Comparison of ENCODE assay signal across 2 cellular contexts in genomic region chr5:100858987-100859545, GRCh38.
TF ChIP-seq lines count a peak whose summit lies in the region.

No MANE protein-coding gene starts in this region.

TF ChIP-seq in HepG2, 621 proteins besides CTCF, POLR2A, EP300 and RAD21:
- TF ChIP-seq MAFK (conservative IDR thresholded peaks at IDR 0.05 in 1 of 2, IDR thresholded peaks at IDR 0.05 in 1 of 2; ENCODE audit: low read length in 2 of 2) (peak; percentile 71 to 83), MAFF (IDR thresholded peaks at IDR 0.05; ENCODE audit: low read depth, low read length) (peak; percentile 71), ZNF580 (CRISPR knock-in tag; IDR thresholded peaks at IDR 0.05; ENCODE audit: borderline replicate concordance, low read depth) (no peak), SP2 (CRISPR knock-in tag; IDR thresholded peaks at IDR 0.05) (no peak)
TF ChIP-seq in HepG2: peak in this region for 2.

TF ChIP-seq in K562, 482 proteins besides CTCF, POLR2A, EP300 and RAD21:
- TF ChIP-seq TRIM25 (IDR thresholded peaks at IDR 0.05; ENCODE audit: borderline replicate concordance) (no peak), GATAD2A (IDR thresholded peaks at IDR 0.05) (no peak), ZNF316 (IDR thresholded peaks at IDR 0.05) (peak; percentile 42; the same call in 1 of the 2 replicates), NBN (IDR thresholded peaks at IDR 0.05; ENCODE audit: low read depth) (no peak), MAFG (tag; conservative IDR thresholded peaks at IDR 0.05) (peak; percentile 47), TRIM28 (IDR thresholded peaks at IDR 0.05) (no peak), MAFK (IDR thresholded peaks at IDR 0.05; ENCODE audit: low read length) (peak; percentile 45; the same call in 1 of the 2 replicates), RFX7 (CRISPR knock-in tag; IDR thresholded peaks at IDR 0.05) (no peak), ZNF318 (IDR thresholded peaks at IDR 0.05; ENCODE audit: borderline replicate concordance in 1 of 2, low read depth in 1 of 2) (no peak), PCBP1 (IDR thresholded peaks at IDR 0.05; ENCODE audit: low read depth, low read length, poor library complexity, severe bottlenecking) (no peak), ZBTB34 (CRISPR knock-in tag; IDR thresholded peaks at IDR 0.05) (no peak), MAFF (IDR thresholded peaks at IDR 0.05; ENCODE audit: low read length) (peak; percentile 45; the same call in 1 of the 2 replicates), HEY1 (CRISPR knock-in tag; IDR thresholded peaks at IDR 0.05; ENCODE audit: borderline replicate concordance) (no peak), C11orf30 (IDR thresholded peaks at IDR 0.05; ENCODE audit: low read depth) (peak; percentile 56; the same call in 1 of the 2 replicates), ZNF124 (CRISPR knock-in tag; IDR thresholded peaks at IDR 0.05) (no peak), PHTF2 (CRISPR knock-in tag; IDR thresholded peaks at IDR 0.05) (no peak), BRD4 (IDR thresholded peaks at IDR 0.05) (no peak)
